In the genomic region with DNA sequence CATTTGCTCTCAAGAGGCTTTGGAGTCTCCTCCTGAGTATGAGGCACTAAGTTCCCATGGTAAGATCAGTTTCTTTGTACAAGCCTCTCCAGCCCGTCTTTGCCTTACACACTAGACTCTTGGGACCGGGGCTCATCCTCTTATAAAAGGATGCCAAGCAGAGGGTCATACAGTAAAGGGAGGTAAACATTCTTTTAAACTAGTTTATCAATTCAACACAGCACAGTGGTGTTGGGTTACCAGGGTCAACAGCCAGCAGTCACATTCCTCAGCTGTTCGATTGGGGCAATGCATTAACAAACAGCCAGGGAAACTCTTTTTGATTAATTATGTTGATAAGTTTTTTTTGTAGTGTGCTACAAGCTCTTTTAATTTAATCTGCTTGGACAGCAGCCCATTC, we compare ENCODE assay signal across 18 cellular contexts. TPM values are rescaled to one million over a fixed set of nuclear protein-coding genes. Genes with fewer than 3 reads are reported as not detected.
DNase-seq lines count a peak whose midpoint lies in the region; ATAC-seq and TF ChIP-seq lines count a peak whose summit lies in the region.
"Had no signal": no experiment of that assay in that cellular context is flagged by ENCODE, and none has a peak within 500 bp of the region (broad histone marks: within the 10 kb centered on the region; RNA-seq: fewer than 3 reads in every experiment).

No MANE protein-coding gene starts in this region.

- no peak for TF ChIP-seq POLR2A in erythroblast (IDR thresholded peaks at IDR 0.05; ENCODE audit: low read length)

- peak; percentile 33 for DNase-seq in GM23338 (ENCODE audit: low spot score)
- peak; percentile 11 for DNase-seq in LHCN-M2 (ENCODE audit: low read depth)
- peak; percentile 24 for DNase-seq in mesenteric fat pad (ENCODE audit: low spot score)
- no peak for DNase-seq in erythroblast (lab: John Stamatoyannopoulos, UW)
- no peak for DNase-seq in kidney glomerular epithelial cell (lab: John Stamatoyannopoulos, UW)
- no peak for DNase-seq in NCI-H1048 (lab: John Stamatoyannopoulos, UW)
- DNase-seq: GF-D8, NCI-H1092 treated with DMSO at 0.1 percent for 48 hours, NCI-H2081 treated with DMSO at 0.1 percent for 48 hours, NCI-H2227 treated with DMSO at 0.1 percent for 48 hours, NCI-H524 treated with DMSO at 0.1 percent for 48 hours, OCI-M1 had no signal

- H3K9me2 ChIP-seq in GM23338 (ENCODE audit: insufficient read depth), result no peaks in the 10 kb centered on the region

- peaks cover 16% of the 10 kb centered on the region for H3K4me1 Mint-ChIP-seq in GM23338

- H3K27me3 Mint-ChIP-seq in GM23338 (ENCODE audit: insufficient read depth, low read depth, poor library complexity), result peaks cover 6% of the 10 kb centered on the region

- H3K27ac ChIP-seq in GM23338 (ENCODE audit: low read depth) (no peak overlapping the region), VCaP (peak overlapping the region; percentile 54)
- H3K27ac ChIP-seq: BLaER1 treated with 17β-estradiol and CSF1 and Interleukin-3, amounts not matched to agents 10 nM and 100 nM; RWPE1; SJCRH30 had no signal

- H3K4me2 ChIP-seq in GM23338, result no peak overlapping the region
- H3K4me2 ChIP-seq: BLaER1 treated with 17β-estradiol and CSF1 and Interleukin-3, amounts not matched to agents 10 nM and 100 nM had no signal

- H3K36me3 Mint-ChIP-seq in GM23338 (ENCODE audit: low read depth), result no peaks in the 10 kb centered on the region

- peak; percentile 75 for ATAC-seq in GM23338
- no peak for ATAC-seq in HG03354 (IDR thresholded peaks at IDR 0.05; ENCODE audit: poor library complexity, severe bottlenecking, unreplicated experiment)

- no peaks in the 10 kb centered on the region for H3K27me3 ChIP-seq in GM23338 (ENCODE audit: insufficient read depth)
- H3K27me3 ChIP-seq: BLaER1 treated with 17β-estradiol and CSF1 and Interleukin-3, amounts not matched to agents 10 nM and 100 nM; SJCRH30 had no signal

- no peak overlapping the region for H3K4me3 ChIP-seq in GM23338
- H3K4me3 ChIP-seq: BLaER1 treated with 17β-estradiol and CSF1 and Interleukin-3, amounts not matched to agents 10 nM and 100 nM; SJCRH30 had no signal

- no peaks in the 10 kb centered on the region for H3K9me3 Mint-ChIP-seq in GM23338

- no peaks in the 10 kb centered on the region for H3K36me3 ChIP-seq in GM23338 (ENCODE audit: insufficient read depth)
- H3K36me3 ChIP-seq: BLaER1 treated with 17β-estradiol and CSF1 and Interleukin-3, amounts not matched to agents 10 nM and 100 nM; SJCRH30 had no signal

- no peak for TF ChIP-seq CTCF in GM23338 (conservative IDR thresholded peaks at IDR 0.05; ENCODE audit: low read depth in 2 of 2)
- TF ChIP-seq CTCF in VCaP (conservative IDR thresholded peaks at IDR 0.05), result no peak

- H3K27ac Mint-ChIP-seq in GM23338, result no peak overlapping the region

- H4K20me1 ChIP-seq in GM23338 (replicated peaks; ENCODE audit: insufficient read depth), result no peaks in the 10 kb centered on the region
- H4K20me1 ChIP-seq: BLaER1 treated with 17β-estradiol and CSF1 and Interleukin-3, amounts not matched to agents 10 nM and 100 nM had no signal

- peaks cover 12% of the 10 kb centered on the region for H3K4me1 ChIP-seq in GM23338 (ENCODE audit: insufficient read depth)

- H3K79me2 ChIP-seq in GM23338 (replicated peaks; ENCODE audit: insufficient read depth), result no peaks in the 10 kb centered on the region

- H3K4me3 Mint-ChIP-seq in GM23338, result no peak overlapping the region

- peak overlapping the region; percentile 60 for H2AFZ ChIP-seq in GM23338

- no peaks in the 10 kb centered on the region for H3F3A ChIP-seq in GM23338 (replicated peaks; ENCODE audit: low read depth)

TF ChIP-seq in GM23338, 12 proteins besides CTCF, POLR2A, EP300 and RAD21 (continues in another document):
- no peak for TF ChIP-seq POLR2AphosphoS5 (IDR thresholded peaks at IDR 0.05; ENCODE audit: low read depth)
- no peak for TF ChIP-seq STAT1 (IDR thresholded peaks at IDR 0.05; ENCODE audit: unreplicated experiment)
- TF ChIP-seq ZNF331 (CRISPR knock-in tag; IDR thresholded peaks at IDR 0.05; ENCODE audit: low read depth), result no peak
- no peak for TF ChIP-seq JUNB (IDR thresholded peaks at IDR 0.05; ENCODE audit: unreplicated experiment)
- TF ChIP-seq EZH2phosphoT487 (IDR thresholded peaks at IDR 0.05; ENCODE audit: unreplicated experiment), result no peak
- TF ChIP-seq ZNF114 (CRISPR knock-in tag; IDR thresholded peaks at IDR 0.05), result no peak
- no peak for TF ChIP-seq NANOG (IDR thresholded peaks at IDR 0.05; ENCODE audit: borderline replicate concordance)
- no peak for TF ChIP-seq EZH2 (IDR thresholded peaks at IDR 0.05; ENCODE audit: low read depth, unreplicated experiment)
- TF ChIP-seq, protein P1, sequence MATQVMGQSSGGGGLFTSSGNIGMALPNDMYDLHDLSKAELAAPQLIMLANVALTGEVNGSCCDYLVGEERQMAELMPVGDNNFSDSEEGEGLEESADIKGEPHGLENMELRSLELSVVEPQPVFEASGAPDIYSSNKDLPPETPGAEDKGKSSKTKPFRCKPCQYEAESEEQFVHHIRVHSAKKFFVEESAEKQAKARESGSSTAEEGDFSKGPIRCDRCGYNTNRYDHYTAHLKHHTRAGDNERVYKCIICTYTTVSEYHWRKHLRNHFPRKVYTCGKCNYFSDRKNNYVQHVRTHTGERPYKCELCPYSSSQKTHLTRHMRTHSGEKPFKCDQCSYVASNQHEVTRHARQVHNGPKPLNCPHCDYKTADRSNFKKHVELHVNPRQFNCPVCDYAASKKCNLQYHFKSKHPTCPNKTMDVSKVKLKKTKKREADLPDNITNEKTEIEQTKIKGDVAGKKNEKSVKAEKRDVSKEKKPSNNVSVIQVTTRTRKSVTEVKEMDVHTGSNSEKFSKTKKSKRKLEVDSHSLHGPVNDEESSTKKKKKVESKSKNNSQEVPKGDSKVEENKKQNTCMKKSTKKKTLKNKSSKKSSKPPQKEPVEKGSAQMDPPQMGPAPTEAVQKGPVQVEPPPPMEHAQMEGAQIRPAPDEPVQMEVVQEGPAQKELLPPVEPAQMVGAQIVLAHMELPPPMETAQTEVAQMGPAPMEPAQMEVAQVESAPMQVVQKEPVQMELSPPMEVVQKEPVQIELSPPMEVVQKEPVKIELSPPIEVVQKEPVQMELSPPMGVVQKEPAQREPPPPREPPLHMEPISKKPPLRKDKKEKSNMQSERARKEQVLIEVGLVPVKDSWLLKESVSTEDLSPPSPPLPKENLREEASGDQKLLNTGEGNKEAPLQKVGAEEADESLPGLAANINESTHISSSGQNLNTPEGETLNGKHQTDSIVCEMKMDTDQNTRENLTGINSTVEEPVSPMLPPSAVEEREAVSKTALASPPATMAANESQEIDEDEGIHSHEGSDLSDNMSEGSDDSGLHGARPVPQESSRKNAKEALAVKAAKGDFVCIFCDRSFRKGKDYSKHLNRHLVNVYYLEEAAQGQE (IDR thresholded peaks at IDR 0.05; ENCODE audit: unreplicated experiment), result no peak

RNA-seq across cellular contexts. Expression of a gene that starts 37.8 kb away (rescaled TPM):
- 0.39 and 0.59 TPM in 2 replicates for total RNA-seq in GM23338 (2014; rRNA removed; shearing (Covaris generic))
- 0.99 and 2.0 TPM in 2 replicates for polyA plus RNA-seq in GM23338 (2016; fragmentation: Nextera tagmentation; extraction: Ambion mirVana)
- total RNA-seq in LHCN-M2 (2014; rRNA removed) (0.06 TPM in 1 of 2 replicates, not detected in the other), mesenteric fat pad (6.8 TPM)
- polyA plus RNA-seq in LHCN-M2 (2012), result 0.27 TPM
- total RNA-seq: Daoy had no signal

Comparison
In these comparisons a context has a peak if more than half of its experiments do, and no peak if none do; other contexts are left out.
1. DNase-seq: peak in GM23338 (single experiment), LHCN-M2 (single experiment) and mesenteric fat pad (single experiment); none in erythroblast (0 of 2), kidney glomerular epithelial cell (single experiment) and NCI-H1048 (single experiment).